ENCODE assay signal across 22 cellular contexts in the genomic region with DNA sequence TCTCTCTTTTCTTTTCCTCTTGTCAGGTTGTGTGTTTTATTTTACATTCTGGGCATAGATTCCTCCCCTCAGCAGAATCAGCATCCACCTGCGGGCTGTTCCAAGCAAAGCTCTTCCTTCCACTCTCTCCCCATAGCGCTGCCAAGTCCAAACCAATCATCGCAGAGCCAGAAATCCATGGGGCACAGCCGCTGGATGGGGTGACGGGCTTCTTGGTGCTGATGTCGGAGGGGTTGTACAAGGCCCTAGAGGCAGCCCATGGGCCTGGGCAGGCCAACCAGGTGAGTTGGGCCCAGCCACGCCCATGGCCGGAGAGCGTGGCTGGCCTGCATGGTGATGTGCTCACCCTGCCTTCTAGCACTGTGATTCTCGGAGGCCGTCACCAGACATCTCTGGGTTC. TPM values are rescaled to one million over a fixed set of nuclear protein-coding genes. Genes with fewer than 3 reads are reported as not detected.
"Had no signal": no experiment of that assay in that cellular context is flagged by ENCODE, and none has a peak within 500 bp of the region (broad histone marks: within the 10 kb centered on the region; RNA-seq: fewer than 3 reads in every experiment).

No MANE protein-coding gene starts in this region.

- H3K9me3 Mint-ChIP-seq: natural killer cell treated with Interleukin-12 subunit alpha and Interleukin-12 subunit beta and Interleukin-15 and Interleukin-18, amount 100 ng/mL, for 72 hours had no signal

- H3K4me3 Mint-ChIP-seq: natural killer cell treated with Interleukin-12 subunit alpha and Interleukin-12 subunit beta and Interleukin-15 and Interleukin-18, amount 100 ng/mL, for 72 hours had no signal

- H3K9me3 ChIP-seq: colonic mucosa, psoas muscle, sigmoid colon, stomach, thoracic aorta, transverse colon had no signal

- H3K4me3 ChIP-seq: colonic mucosa, lung, psoas muscle, sigmoid colon, skin epidermis, stomach, thoracic aorta, transverse colon had no signal

- H3K27ac Mint-ChIP-seq: natural killer cell treated with Interleukin-12 subunit alpha and Interleukin-12 subunit beta and Interleukin-15 and Interleukin-18, amount 100 ng/mL, for 72 hours had no signal

- H3K27me3 ChIP-seq: colonic mucosa, foreskin keratinocyte, sigmoid colon, stomach, transverse colon had no signal

- ATAC-seq: foreskin keratinocyte; left ventricle myocardium superior; natural killer cell treated with Interleukin-12 subunit alpha and Interleukin-12 subunit beta and Interleukin-15 and Interleukin-18, amount 100 ng/mL, for 72 hours had no signal

- H3K27ac ChIP-seq: colonic mucosa, foreskin keratinocyte, psoas muscle, sigmoid colon, skin epidermis, stomach, thoracic aorta, transverse colon had no signal

- H3K4me1 ChIP-seq: colonic mucosa, foreskin keratinocyte, sigmoid colon, stomach, transverse colon had no signal

- DNase-seq: colonic mucosa; dermis blood vessel endothelial cell; erythroblast; foreskin keratinocyte; left colon; left ventricle myocardium superior; mesenchymal stem cell; midbrain; retina; sigmoid colon; stimulated activated CD4-positive, alpha-beta T cell treated with anti-CD3 and anti-CD28 coated beads, Interleukin-2, amount 100 ng/mL, for 24 hours; stimulated activated CD4-positive, alpha-beta T cell treated with anti-CD3 and anti-CD28 coated beads, Interleukin-4, amount 100 ng/mL, for 4 hours; stimulated activated naive CD4-positive, alpha-beta T cell; stomach; substantia nigra; transverse colon had no signal

- H3K27me3 Mint-ChIP-seq: natural killer cell treated with Interleukin-12 subunit alpha and Interleukin-12 subunit beta and Interleukin-15 and Interleukin-18, amount 100 ng/mL, for 72 hours had no signal

RNA-seq across cellular contexts. Expression of gene MGAT3, which starts 35.1 kb away (rescaled TPM):
- total RNA-seq: endothelial cell of umbilical vein, foreskin keratinocyte had no signal
- polyA plus RNA-seq: endothelial cell of umbilical vein, foreskin keratinocyte had no signal
